In genomic region chr9:121371495-121371911, GRCh38 we compare ENCODE assay signal across 11 cellular contexts. TPM values are rescaled to one million over a fixed set of nuclear protein-coding genes. Genes with fewer than 3 reads are reported as not detected.
DNase-seq lines count a peak whose midpoint lies in the region; ATAC-seq and TF ChIP-seq lines count a peak whose summit lies in the region.
"Had no signal": no experiment of that assay in that cellular context is flagged by ENCODE, and none has a peak within 500 bp of the region (broad histone marks: within the 10 kb centered on the region; RNA-seq: fewer than 3 reads in every experiment).

No MANE protein-coding gene starts in this region.

- peak overlapping the region; percentile 20 for H2BK12ac ChIP-seq in trophoblast cell (ENCODE audit: low read length)

- intact Hi-C loops in left ventricle myocardium superior (cut with micrococcal nuclease), result loop anchor here (10.0 kb wide), 1 partner anchor 47 kb away; no protein-coding TSS in a partner anchor

- no peak overlapping the region for H3K18ac ChIP-seq in trophoblast cell (ENCODE audit: low read length)

- WGBS in trophoblast cell (ENCODE audit: extremely low coverage, insufficient coverage, insufficient read length), result no CpG with 5 or more reads among the region's 4 CpGs

- no peak overlapping the region for H2AFZ ChIP-seq in trophoblast cell (ENCODE audit: insufficient read depth, low read length, poor library complexity)

- no peak overlapping the region for H2BK5ac ChIP-seq in trophoblast cell (ENCODE audit: low read depth, low read length, poor library complexity)

- H2AK5ac ChIP-seq in trophoblast cell (ENCODE audit: low read length), result no peak overlapping the region

- no peak overlapping the region for H3K14ac ChIP-seq in trophoblast cell (ENCODE audit: low read length)

- H3K23ac ChIP-seq in trophoblast cell (ENCODE audit: low read length), result no peak overlapping the region

- peaks cover 12% of the 10 kb centered on the region for H3K79me2 ChIP-seq in trophoblast cell (ENCODE audit: control insufficient read depth, insufficient read depth, low read length, poor library complexity)

- H3K27ac ChIP-seq in right atrium auricular region (peak overlapping the region; percentile 95 to 98), epithelial cell of prostate (peak overlapping the region; percentile 97), trophoblast cell (ENCODE audit: low read depth, low read length) (no peak overlapping the region)

- no peak overlapping the region for H3K4me2 ChIP-seq in trophoblast cell (ENCODE audit: low read length)

- H3K36me3 ChIP-seq in right atrium auricular region, result no peaks in the 10 kb centered on the region
- peaks cover 3 to 4% of the 10 kb centered on the region in 2 experiments for H3K36me3 ChIP-seq in trophoblast cell (ENCODE audit: control insufficient read depth in 1 of 2, insufficient read depth in 2 of 2, low read length in 2 of 2)
- H3K36me3 ChIP-seq: HAP-1 had no signal

- peaks cover 0 to 58% of the 10 kb centered on the region in 2 donors for H3K4me1 ChIP-seq in right atrium auricular region
- peaks cover 7% of the 10 kb centered on the region in 2 experiments for H3K4me1 ChIP-seq in trophoblast cell (ENCODE audit: control insufficient read depth in 1 of 2, insufficient read depth in 2 of 2, low read length in 2 of 2)

- H3K9me3 ChIP-seq in right atrium auricular region (no peaks in the 10 kb centered on the region), trophoblast cell (ENCODE audit: insufficient read depth, low read depth, low read length) (no peaks in the 10 kb centered on the region)
- H3K9me3 ChIP-seq: HAP-1 had no signal

- H4K91ac ChIP-seq in trophoblast cell (ENCODE audit: low read depth, low read length), result no peak overlapping the region

- H3K27me3 ChIP-seq in right atrium auricular region (no peaks in the 10 kb centered on the region), trophoblast cell (ENCODE audit: insufficient read depth, low read length) (no peaks in the 10 kb centered on the region)

- no peak for DNase-seq in right atrium auricular region (ENCODE audit: low spot score)
- no peak for DNase-seq in left ventricle myocardium superior
- DNase-seq in epithelial cell of prostate (ENCODE audit: low read depth, low spot score), result no peak
- no peak for DNase-seq in trophoblast cell
- DNase-seq in NCI-H510A treated with DMSO at 0.1 percent for 48 hours (lab: John Stamatoyannopoulos, UW), result no peak
- DNase-seq in NCI-H2107 treated with DMSO at 0.1 percent for 48 hours (lab: John Stamatoyannopoulos, UW; ENCODE audit: unreplicated experiment), result no peak
- no peak for DNase-seq in DMS79 (lab: John Stamatoyannopoulos, UW)
- DNase-seq: head of caudate nucleus, NCI-H526 had no signal

- no peak for TF ChIP-seq CTCF in right atrium auricular region (IDR thresholded peaks at IDR 0.05)

- no peak overlapping the region for H3K4me3 ChIP-seq in right atrium auricular region
- no peak overlapping the region for H3K4me3 ChIP-seq in trophoblast cell (ENCODE audit: low read depth, low read length)
- H3K4me3 ChIP-seq: HAP-1 had no signal

- H4K8ac ChIP-seq in trophoblast cell (ENCODE audit: low read depth, low read length), result no peak overlapping the region

- peaks cover 19% of the 10 kb centered on the region for H3K79me1 ChIP-seq in trophoblast cell (ENCODE audit: low read length)

- no peak for ATAC-seq in left ventricle myocardium superior
- no peak for ATAC-seq in HG03457 (IDR thresholded peaks at IDR 0.05; ENCODE audit: unreplicated experiment)

- no peak overlapping the region for H4K12ac ChIP-seq in trophoblast cell (ENCODE audit: low read depth, low read length)

- H3K9ac ChIP-seq in trophoblast cell (ENCODE audit: low read length), result no peak overlapping the region

- no peak overlapping the region for H3K4ac ChIP-seq in trophoblast cell (ENCODE audit: low read depth, low read length)

- H2BK120ac ChIP-seq in trophoblast cell (ENCODE audit: insufficient read depth, low read length, poor library complexity), result no peak overlapping the region

RNA-seq across cellular contexts. Expression of gene STOM, which starts 1.5 kb away (rescaled TPM):
- 100 to 1,000 TPM; 152 to 173 TPM for total RNA-seq in right atrium auricular region
- total RNA-seq in left ventricle myocardium superior, result 153 TPM
- 125 and 136 TPM in 2 replicates for polyA plus RNA-seq in trophoblast cell (2013)
